13 cellular contexts compared by ENCODE assay signal in the genomic region with DNA sequence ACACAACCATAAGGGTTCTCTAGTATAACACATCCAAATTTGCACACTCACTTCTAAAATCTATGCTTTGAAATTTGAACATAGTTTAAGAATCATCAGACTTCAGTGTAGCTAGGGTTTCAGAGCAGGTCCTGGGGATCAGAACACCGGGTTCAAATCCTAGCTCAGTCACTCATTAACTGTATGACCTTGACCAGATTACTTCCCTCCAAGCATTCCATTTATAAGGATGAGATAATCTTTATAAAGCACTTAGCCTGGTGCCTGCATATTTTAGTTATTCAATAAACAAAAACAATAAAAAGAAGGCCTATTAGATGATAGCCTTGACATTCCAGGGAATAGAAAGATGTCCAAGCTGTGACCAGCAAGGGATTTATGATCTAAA. TPM values are rescaled to one million over a fixed set of nuclear protein-coding genes. Genes with fewer than 3 reads are reported as not detected.
DNase-seq lines count a peak whose midpoint lies in the region; ATAC-seq and TF ChIP-seq lines count a peak whose summit lies in the region.
"Had no signal": no experiment of that assay in that cellular context is flagged by ENCODE, and none has a peak within 500 bp of the region (broad histone marks: within the 10 kb centered on the region; RNA-seq: fewer than 3 reads in every experiment).

No MANE protein-coding gene starts in this region.

- intact Hi-C loops in aorta (cut with DNase I), result loop anchor here in 1 of 2 donors (10.0 kb wide), 1 partner anchor 117 kb away; no protein-coding TSS in a partner anchor

- H3K9ac ChIP-seq in KMS-11, result peak overlapping the region; percentile 6; the same call in 1 of the 2 replicates

- WGBS in aorta, 2 donors, result 68 to 80% methylated on average over 1 of the region's 1 CpG

- H3K36me3 ChIP-seq in KMS-11 (ENCODE audit: insufficient read depth) (no peaks in the 10 kb centered on the region), osteoblast (ENCODE audit: insufficient read depth, low read length) (no peaks in the 10 kb centered on the region), aorta (ENCODE audit: control insufficient read depth in 1 of 2, insufficient read depth in 2 of 2, low read length in 1 of 2) (no peaks in the 10 kb centered on the region)
- H3K36me3 ChIP-seq: esophagus muscularis mucosa, MG63, ovary, uterus had no signal

- TF ChIP-seq CTCF in C4-2B (conservative IDR thresholded peaks at IDR 0.05), result no peak
- no peak for TF ChIP-seq CTCF in KMS-11 (conservative IDR thresholded peaks at IDR 0.05; ENCODE audit: low read depth, low read length)
- no peak for TF ChIP-seq CTCF in osteoblast (IDR thresholded peaks at IDR 0.05; ENCODE audit: extremely low read depth, low read depth, low read length)

- H3K27me3 ChIP-seq in KMS-11 (ENCODE audit: insufficient read depth, low read depth) (no peaks in the 10 kb centered on the region), osteoblast (ENCODE audit: insufficient read depth, low read length) (no peaks in the 10 kb centered on the region), aorta (ENCODE audit: control insufficient read depth in 1 of 2, insufficient read depth in 2 of 2, low read length in 1 of 2) (no peaks in the 10 kb centered on the region)
- H3K27me3 ChIP-seq: esophagus muscularis mucosa, MG63, ovary, uterus had no signal

- DNase-seq in osteoblast (ENCODE audit: insufficient read length, low spot score, missing footprints) (no peak), NK-92 (lab: John Stamatoyannopoulos, UW; ENCODE audit: unreplicated experiment) (no peak), GDM1 (lab: John Stamatoyannopoulos, UW) (no peak), aorta (no peak), HUDEP-2 (lab: John Stamatoyannopoulos, UW; ENCODE audit: unreplicated experiment in 76 of 76) (no peak)
- DNase-seq: activated CD8-positive, alpha-beta memory T cell treated with anti-CD3 and anti-CD28 coated beads for 24 hours; ovary; uterus had no signal

- ATAC-seq in aorta (ENCODE audit: low FRiP score), result no peak

- peaks cover 39% of the 10 kb centered on the region for H3K79me2 ChIP-seq in KMS-11 (ENCODE audit: insufficient read depth, low read depth)
- peaks cover 9% of the 10 kb centered on the region for H3K79me2 ChIP-seq in osteoblast (ENCODE audit: insufficient read depth, low read length)

- H3K4me2 ChIP-seq in KMS-11 (peak overlapping the region; percentile 70), osteoblast (ENCODE audit: insufficient read depth, low read length) (peak overlapping the region; percentile 62)

- H2AFZ ChIP-seq in KMS-11 (ENCODE audit: low read depth), result no peak overlapping the region
- H2AFZ ChIP-seq in osteoblast (ENCODE audit: low read length), result no peak overlapping the region

- H3K4me3 ChIP-seq in KMS-11 (IDR thresholded peaks at IDR 0.05; ENCODE audit: insufficient read depth, low read depth, low read length), result no peak overlapping the region
- no peak overlapping the region for H3K4me3 ChIP-seq in osteoblast (ENCODE audit: insufficient read depth, low read length)
- H3K4me3 ChIP-seq in aorta (ENCODE audit: low read length in 2 of 2), result no peak overlapping the region
- H3K4me3 ChIP-seq: esophagus muscularis mucosa, MG63, ovary, uterus had no signal

- H3K27ac ChIP-seq in C4-2B (peak overlapping the region; percentile 27; the same call in 1 of the 2 replicates), KMS-11 (peak overlapping the region; percentile 90), cingulate gyrus (ENCODE audit: low read depth, low read length) (peak overlapping the region; percentile 10), osteoblast (ENCODE audit: low read depth, low read length) (peak overlapping the region; percentile 25), aorta (ENCODE audit: low read depth in 1 of 2, low read length in 2 of 2) (peak overlapping the region in 1 of 2 donors; percentile 4)
- H3K27ac ChIP-seq: ovary, uterus had no signal

- H4K20me1 ChIP-seq in KMS-11 (ENCODE audit: insufficient read depth) (no peaks in the 10 kb centered on the region), osteoblast (ENCODE audit: insufficient read depth, low read length) (peaks cover 3% of the 10 kb centered on the region)

- H3K9me3 ChIP-seq in osteoblast (ENCODE audit: low read depth, low read length), result no peaks in the 10 kb centered on the region
- no peaks in the 10 kb centered on the region for H3K9me3 ChIP-seq in aorta (ENCODE audit: control insufficient read depth, low read length)
- H3K9me3 ChIP-seq: ovary, uterus had no signal

- H3K4me1 ChIP-seq in KMS-11 (ENCODE audit: low read depth, poor library complexity, severe bottlenecking) (peaks cover 71% of the 10 kb centered on the region), osteoblast (ENCODE audit: insufficient read depth, low read length) (peaks cover 20% of the 10 kb centered on the region), aorta (ENCODE audit: control insufficient read depth in 1 of 2, insufficient read depth in 2 of 2, low read length in 2 of 2) (peaks cover 2 to 5% of the 10 kb centered on the region in 2 donors)
- H3K4me1 ChIP-seq: uterus had no signal

RNA-seq across cellular contexts. Expression of a gene that starts 4.8 kb away (rescaled TPM):
- total RNA-seq in osteoblast (3.6 and 6.5 TPM in 2 replicates), aorta (10 to 100 TPM; 11.6 to 16.8 TPM)
- polyA plus RNA-seq in aorta, result 10 to 100 TPM in 1 of 2 donors, 1 to 10 TPM in 1; 7.4 to 11.9 TPM

RNA-seq across cellular contexts. Expression of a gene that starts 50.2 kb away (rescaled TPM):
- total RNA-seq in osteoblast (under 0.01 and 0.36 TPM in 2 replicates), aorta (1 to 10 TPM; 1.8 to 2.4 TPM)
- 1 to 10 TPM; 1.2 to 1.9 TPM for polyA plus RNA-seq in aorta
